ENCODE assay signal across 28 cellular contexts in the genomic region with DNA sequence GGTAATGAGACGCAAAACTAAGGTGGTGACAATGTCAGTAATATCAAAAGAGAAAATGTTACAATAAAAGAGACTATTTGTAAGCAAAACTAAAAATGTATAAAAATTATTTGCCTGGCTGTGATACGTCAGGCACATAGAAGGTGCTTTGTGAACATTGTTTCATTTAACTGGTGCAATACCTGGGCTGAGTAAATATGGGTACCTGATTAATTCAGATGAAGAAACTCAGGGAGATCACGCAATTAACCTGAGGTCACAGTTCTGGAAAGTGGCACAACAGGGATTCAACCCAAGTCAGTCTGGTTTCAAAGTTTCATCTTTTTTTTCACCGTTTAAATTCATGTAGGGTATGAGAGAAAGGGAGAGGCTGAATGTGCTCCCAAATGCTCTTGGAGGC.
A peak's percentile ranks its signal among the peaks of the same experiment; 100 is the strongest.
DNase-seq lines count a peak whose midpoint lies in the region; ATAC-seq and TF ChIP-seq lines count a peak whose summit lies in the region.
"Had no signal": no experiment of that assay in that cellular context is flagged by ENCODE, and none has a peak within 500 bp of the region (broad histone marks: within the 10 kb centered on the region; RNA-seq: fewer than 3 reads in every experiment).

No MANE protein-coding gene starts in this region.

- no peak overlapping the region for H3K4me2 ChIP-seq in GM23338
- H3K4me2 ChIP-seq: A549, hepatocyte had no signal

- no peak for ATAC-seq in activated CD8-positive, alpha-beta T cell treated with anti-CD3 and anti-CD28 coated beads, Interleukin-2, amount 10 ng/mL, durations not matched to agents 7 days and 5 days
- ATAC-seq in activated CD8-positive, alpha-beta T cell treated with anti-CD3 and anti-CD28 coated beads for 36 hours, result no peak
- no peak for ATAC-seq in activated T-helper 17 cell treated with anti-CD3 and anti-CD28 coated beads, Interleukin-2, amount 50 U/mL, for 72 hours (replicated peaks)
- ATAC-seq in natural killer cell, result no peak
- no peak for ATAC-seq in GM18909 (IDR thresholded peaks at IDR 0.05; ENCODE audit: poor library complexity, unreplicated experiment)
- ATAC-seq in HG02885 (IDR thresholded peaks at IDR 0.05; ENCODE audit: poor library complexity, unreplicated experiment), result no peak
- no peak for ATAC-seq in GM23338
- ATAC-seq: A549, gastrocnemius medialis, HCT116, K562, left lung had no signal

- no peaks in the 10 kb centered on the region for H3K27me3 ChIP-seq in CD8-positive, alpha-beta memory T cell (ENCODE audit: insufficient read depth, low read length, poor library complexity, severe bottlenecking)
- H3K27me3 ChIP-seq in GM23338 (ENCODE audit: insufficient read depth), result no peaks in the 10 kb centered on the region
- H3K27me3 ChIP-seq: gastrocnemius medialis, hepatocyte, left lung, SJSA1 had no signal

- DNase-seq in activated CD8-positive, alpha-beta T cell treated with anti-CD3 and anti-CD28 coated beads, Interleukin-2, amount 10 ng/mL, durations not matched to agents 7 days and 5 days, result no peak
- DNase-seq in activated CD8-positive, alpha-beta T cell treated with anti-CD3 and anti-CD28 coated beads for 36 hours, result no peak
- DNase-seq in CD8-positive, alpha-beta memory T cell, result no peak
- no peak for DNase-seq in natural killer cell
- no peak for DNase-seq in GM23338 (ENCODE audit: low spot score)
- DNase-seq: AML-193, Caco-2, dermis blood vessel endothelial cell, DMS79, gastrocnemius medialis, GF-D8, left lung, NCI-H1417 treated with DMSO at 0.1 percent for 48 hours, NCI-H2081, NCI-H2227 treated with DMSO at 0.1 percent for 48 hours, NCI-H69, nephron progenitor cell, RPMI8226, trophoblast cell had no signal

- peaks cover 44% of the 10 kb centered on the region for H3K4me1 Mint-ChIP-seq in activated CD8-positive, alpha-beta T cell treated with anti-CD3 and anti-CD28 coated beads, Interleukin-2, amount 10 ng/mL, durations not matched to agents 7 days and 5 days (ENCODE audit: low read depth)
- H3K4me1 Mint-ChIP-seq in activated CD8-positive, alpha-beta T cell treated with anti-CD3 and anti-CD28 coated beads for 36 hours (ENCODE audit: low read depth), result peaks cover 49% of the 10 kb centered on the region
- peaks cover 39 to 46% (median 45%) of the 10 kb centered on the region in 3 donors for H3K4me1 Mint-ChIP-seq in CD8-positive, alpha-beta memory T cell
- peaks cover 26% of the 10 kb centered on the region for H3K4me1 Mint-ChIP-seq in activated T-helper 17 cell treated with anti-CD3 and anti-CD28 coated beads, Interleukin-2, amount 50 U/mL, for 72 hours
- H3K4me1 Mint-ChIP-seq in natural killer cell (peaks cover 31 to 46% of the 10 kb centered on the region in 2 donors), GM23338 (peaks cover 13% of the 10 kb centered on the region; the same call in 1 of the 3 replicates)

- no peaks in the 10 kb centered on the region for H3K9me3 ChIP-seq in CD8-positive, alpha-beta memory T cell (ENCODE audit: low read length)
- H3K9me3 ChIP-seq: A549, Caco-2, gastrocnemius medialis, left lung, SJSA1 had no signal

- TF ChIP-seq CTCF in activated CD8-positive, alpha-beta T cell treated with anti-CD3 and anti-CD28 coated beads for 36 hours (IDR thresholded peaks at IDR 0.05), result no peak
- TF ChIP-seq CTCF in natural killer cell (IDR thresholded peaks at IDR 0.05), result no peak
- no peak for TF ChIP-seq CTCF in GM23338 (conservative IDR thresholded peaks at IDR 0.05; ENCODE audit: low read depth in 2 of 2)

- H3K4me3 Mint-ChIP-seq in activated CD8-positive, alpha-beta T cell treated with anti-CD3 and anti-CD28 coated beads, Interleukin-2, amount 10 ng/mL, durations not matched to agents 7 days and 5 days, result no peak overlapping the region
- no peak overlapping the region for H3K4me3 Mint-ChIP-seq in activated CD8-positive, alpha-beta T cell treated with anti-CD3 and anti-CD28 coated beads for 36 hours
- peak overlapping the region in 5 of 7 donors; percentile 58 to 81 (median 78) for H3K4me3 Mint-ChIP-seq in CD8-positive, alpha-beta memory T cell
- H3K4me3 Mint-ChIP-seq in activated T-helper 17 cell treated with anti-CD3 and anti-CD28 coated beads, Interleukin-2, amount 50 U/mL, for 72 hours, result peak overlapping the region; percentile 60
- peak overlapping the region; percentile 78 for H3K4me3 Mint-ChIP-seq in natural killer cell
- no peak overlapping the region for H3K4me3 Mint-ChIP-seq in GM23338
- H3K4me3 Mint-ChIP-seq: nephron progenitor cell had no signal

- H3K9me2 ChIP-seq in GM23338 (ENCODE audit: insufficient read depth), result no peaks in the 10 kb centered on the region

- H3K36me3 Mint-ChIP-seq in activated CD8-positive, alpha-beta T cell treated with anti-CD3 and anti-CD28 coated beads, Interleukin-2, amount 10 ng/mL, durations not matched to agents 7 days and 5 days (ENCODE audit: low read depth), result no peaks in the 10 kb centered on the region
- H3K36me3 Mint-ChIP-seq in activated CD8-positive, alpha-beta T cell treated with anti-CD3 and anti-CD28 coated beads for 36 hours (ENCODE audit: low read depth), result no peaks in the 10 kb centered on the region
- H3K36me3 Mint-ChIP-seq in CD8-positive, alpha-beta memory T cell, result peaks cover 0 to 2% (median 0%) of the 10 kb centered on the region in 3 donors
- H3K36me3 Mint-ChIP-seq in activated T-helper 17 cell treated with anti-CD3 and anti-CD28 coated beads, Interleukin-2, amount 50 U/mL, for 72 hours (ENCODE audit: low read depth), result no peaks in the 10 kb centered on the region
- H3K36me3 Mint-ChIP-seq in natural killer cell, result no peaks in the 10 kb centered on the region
- H3K36me3 Mint-ChIP-seq in GM23338 (ENCODE audit: low read depth), result no peaks in the 10 kb centered on the region

- H3K36me3 ChIP-seq in CD8-positive, alpha-beta memory T cell (ENCODE audit: insufficient read depth, low read length), result no peaks in the 10 kb centered on the region
- no peaks in the 10 kb centered on the region for H3K36me3 ChIP-seq in GM23338 (ENCODE audit: insufficient read depth)
- H3K36me3 ChIP-seq: gastrocnemius medialis, left lung, SJSA1 had no signal

- H3K27me3 Mint-ChIP-seq in activated CD8-positive, alpha-beta T cell treated with anti-CD3 and anti-CD28 coated beads, Interleukin-2, amount 10 ng/mL, durations not matched to agents 7 days and 5 days (ENCODE audit: low read depth), result no peaks in the 10 kb centered on the region
- H3K27me3 Mint-ChIP-seq in activated CD8-positive, alpha-beta T cell treated with anti-CD3 and anti-CD28 coated beads for 36 hours, result no peaks in the 10 kb centered on the region
- H3K27me3 Mint-ChIP-seq in CD8-positive, alpha-beta memory T cell, result no peaks in the 10 kb centered on the region
- H3K27me3 Mint-ChIP-seq in activated T-helper 17 cell treated with anti-CD3 and anti-CD28 coated beads, Interleukin-2, amount 50 U/mL, for 72 hours, result no peaks in the 10 kb centered on the region
- H3K27me3 Mint-ChIP-seq in natural killer cell (ENCODE audit: low read depth in 2 of 2) (no peaks in the 10 kb centered on the region), GM23338 (ENCODE audit: insufficient read depth, low read depth, poor library complexity) (no peaks in the 10 kb centered on the region)

- CTCF ChIA-PET in activated CD8-positive, alpha-beta T cell treated with anti-CD3 and anti-CD28 coated beads, Interleukin-2, amount 10 ng/mL, durations not matched to agents 7 days and 5 days (lab: Charles Lee), result interaction anchor here (2.1 kb wide), 1 partner anchor 81 kb away, joined by 6 read pairs; no protein-coding TSS in a partner anchor
- CTCF ChIA-PET in activated CD8-positive, alpha-beta T cell treated with anti-CD3 and anti-CD28 coated beads for 36 hours (lab: Charles Lee), result no interaction called here
- CTCF ChIA-PET in CD8-positive, alpha-beta memory T cell (lab: Charles Lee), result no interaction called here

- no peaks in the 10 kb centered on the region for H3K9me3 Mint-ChIP-seq in activated CD8-positive, alpha-beta T cell treated with anti-CD3 and anti-CD28 coated beads, Interleukin-2, amount 10 ng/mL, durations not matched to agents 7 days and 5 days (ENCODE audit: insufficient read depth)
- H3K9me3 Mint-ChIP-seq in activated CD8-positive, alpha-beta T cell treated with anti-CD3 and anti-CD28 coated beads for 36 hours, result no peaks in the 10 kb centered on the region
- H3K9me3 Mint-ChIP-seq in CD8-positive, alpha-beta memory T cell, result no peaks in the 10 kb centered on the region
- no peaks in the 10 kb centered on the region for H3K9me3 Mint-ChIP-seq in activated T-helper 17 cell treated with anti-CD3 and anti-CD28 coated beads, Interleukin-2, amount 50 U/mL, for 72 hours
- H3K9me3 Mint-ChIP-seq in natural killer cell (no peaks in the 10 kb centered on the region), GM23338 (no peaks in the 10 kb centered on the region)
- H3K9me3 Mint-ChIP-seq: activated T-helper 1 cell treated with anti-CD3 and anti-CD28 coated beads, Interleukin-12 subunit alpha, Interleukin-12 subunit beta, Interleukin-2, Interleukin-4 antibody, amounts not matched to agents 30 ng/mL and 10 ng/mL and 1 ng/mL, durations not matched to agents 14 hours and 24 hours and 36 hours; nephron progenitor cell had no signal

- no peak overlapping the region for H3K27ac ChIP-seq in CD8-positive, alpha-beta memory T cell (ENCODE audit: low read depth, low read length)
- no peak overlapping the region for H3K27ac ChIP-seq in GM23338 (ENCODE audit: low read depth)
- H3K27ac ChIP-seq: A549, gastrocnemius medialis, left lung, SJSA1 had no signal

- no peak overlapping the region for H2AFZ ChIP-seq in GM23338
- H2AFZ ChIP-seq: hepatocyte had no signal

- intact Hi-C loops in activated CD8-positive, alpha-beta T cell treated with anti-CD3 and anti-CD28 coated beads for 36 hours (cut with micrococcal nuclease), result loop anchor here (5.0 kb wide), 1 partner anchor 74 kb away; no protein-coding TSS in a partner anchor
- intact Hi-C loops in natural killer cell (cut with micrococcal nuclease), result loop anchor here (2.0 kb wide), 1 partner anchor 71 kb away; the partner anchor contains the start of gene KRAS

- H3F3A ChIP-seq in GM23338 (replicated peaks; ENCODE audit: low read depth), result no peaks in the 10 kb centered on the region

- H3K4me1 ChIP-seq in CD8-positive, alpha-beta memory T cell (ENCODE audit: insufficient read depth, low read length), result peaks cover 41% of the 10 kb centered on the region
- H3K4me1 ChIP-seq in GM23338 (ENCODE audit: insufficient read depth), result peaks cover 3% of the 10 kb centered on the region; the same call in 1 of the 2 replicates
- H3K4me1 ChIP-seq: A549, Caco-2, gastrocnemius medialis, left lung had no signal

- peak overlapping the region; percentile 82 for H3K27ac Mint-ChIP-seq in activated CD8-positive, alpha-beta T cell treated with anti-CD3 and anti-CD28 coated beads, Interleukin-2, amount 10 ng/mL, durations not matched to agents 7 days and 5 days
- H3K27ac Mint-ChIP-seq in activated CD8-positive, alpha-beta T cell treated with anti-CD3 and anti-CD28 coated beads for 36 hours, result no peak overlapping the region
- peak overlapping the region in 4 of 8 donors; percentile 71 to 92 (median 90) for H3K27ac Mint-ChIP-seq in CD8-positive, alpha-beta memory T cell
- H3K27ac Mint-ChIP-seq in activated T-helper 17 cell treated with anti-CD3 and anti-CD28 coated beads, Interleukin-2, amount 50 U/mL, for 72 hours, result peak overlapping the region; percentile 23
- peak overlapping the region; percentile 76 to 85 for H3K27ac Mint-ChIP-seq in natural killer cell
- no peak overlapping the region for H3K27ac Mint-ChIP-seq in GM23338

- POLR2A ChIA-PET in activated CD8-positive, alpha-beta T cell treated with anti-CD3 and anti-CD28 coated beads, Interleukin-2, amount 10 ng/mL, durations not matched to agents 7 days and 5 days (lab: Charles Lee), result interaction anchor here (1.0 kb wide), 1 partner anchor 71 kb away, joined by 3 read pairs; the partner anchor contains the start of gene KRAS
- POLR2A ChIA-PET in activated CD8-positive, alpha-beta T cell treated with anti-CD3 and anti-CD28 coated beads for 36 hours (lab: Charles Lee), result interaction anchor here (0.6 kb wide), 1 partner anchor 26 kb away, joined by 3 read pairs; no protein-coding TSS in a partner anchor
- POLR2A ChIA-PET in CD8-positive, alpha-beta memory T cell (lab: Charles Lee), result no interaction called here

- no peaks in the 10 kb centered on the region for H4K20me1 ChIP-seq in GM23338 (replicated peaks; ENCODE audit: insufficient read depth)

- no peaks in the 10 kb centered on the region for H3K79me2 ChIP-seq in GM23338 (replicated peaks; ENCODE audit: insufficient read depth)
- H3K79me2 ChIP-seq: hepatocyte had no signal

- H3K4me3 ChIP-seq in CD8-positive, alpha-beta memory T cell (ENCODE audit: low read length), result no peak overlapping the region
- H3K4me3 ChIP-seq in GM23338, result no peak overlapping the region
- H3K4me3 ChIP-seq: A549, gastrocnemius medialis, hepatocyte, K562, left lung, SJSA1 had no signal

Comparison
In these comparisons a context has a peak if more than half of its experiments do, and no peak if none do; other contexts are left out.
1. H3K27ac Mint-ChIP-seq: peak in activated CD8-positive, alpha-beta T cell treated with anti-CD3 and anti-CD28 coated beads, Interleukin-2, amount 10 ng/mL, durations not matched to agents 7 days and 5 days (single experiment), activated T-helper 17 cell treated with anti-CD3 and anti-CD28 coated beads, Interleukin-2, amount 50 U/mL, for 72 hours (single experiment) and natural killer cell (2 of 2); none in activated CD8-positive, alpha-beta T cell treated with anti-CD3 and anti-CD28 coated beads for 36 hours (single experiment) and GM23338 (single experiment).
2. H3K4me3 Mint-ChIP-seq: peak in CD8-positive, alpha-beta memory T cell (5 of 7), activated T-helper 17 cell treated with anti-CD3 and anti-CD28 coated beads, Interleukin-2, amount 50 U/mL, for 72 hours (single experiment) and natural killer cell (single experiment); none in activated CD8-positive, alpha-beta T cell treated with anti-CD3 and anti-CD28 coated beads, Interleukin-2, amount 10 ng/mL, durations not matched to agents 7 days and 5 days (single experiment), activated CD8-positive, alpha-beta T cell treated with anti-CD3 and anti-CD28 coated beads for 36 hours (single experiment) and GM23338 (single experiment).